ENCODE assay signal across 10 cellular contexts in genomic region chr16:89274561-89275283, GRCh38.
"Had no signal": no experiment of that assay in that cellular context is flagged by ENCODE, and none has a peak within 500 bp of the region (broad histone marks: within the 10 kb centered on the region; RNA-seq: fewer than 3 reads in every experiment).

No MANE protein-coding gene starts in this region.

- ATAC-seq: gastroesophageal sphincter, pancreas had no signal

- H3K9me3 ChIP-seq: gastroesophageal sphincter, pancreas had no signal

- H3K4me1 ChIP-seq: gastroesophageal sphincter, pancreas had no signal

- H3K27ac ChIP-seq: gastroesophageal sphincter, pancreas, VCaP had no signal

- H3K4me3 ChIP-seq: dorsolateral prefrontal cortex, gastroesophageal sphincter, pancreas had no signal

- FAIRE-seq: endometrium, islet of Langerhans, pancreas had no signal

- DNase-seq: activated CD4-positive, alpha-beta T cell treated with anti-CD3 and anti-CD28 coated beads, Interleukin-2, amount 50 U/mL, for 48 hours; dorsolateral prefrontal cortex; mammary epithelial cell; stimulated activated CD4-positive, alpha-beta T cell treated with anti-CD3 and anti-CD28 coated beads, Interleukin-12 subunit alpha, Interleukin-12 subunit beta, amount 100 ng/mL, for 4 hours; stimulated activated CD4-positive, alpha-beta T cell treated with anti-CD3 and anti-CD28 coated beads, Interleukin-2, amount 100 ng/mL, for 24 hours had no signal

- H3K27me3 ChIP-seq: dorsolateral prefrontal cortex, gastroesophageal sphincter, pancreas had no signal
